11 cellular contexts compared by ENCODE assay signal in genomic region chr1:87958711-87959110, GRCh38.
A peak's percentile ranks its signal among the peaks of the same experiment; 100 is the strongest.
DNase-seq lines count a peak whose midpoint lies in the region; TF ChIP-seq lines count a peak whose summit lies in the region.
"Had no signal": no experiment of that assay in that cellular context is flagged by ENCODE, and none has a peak within 500 bp of the region (broad histone marks: within the 10 kb centered on the region; RNA-seq: fewer than 3 reads in every experiment).

No MANE protein-coding gene starts in this region.

- POLR2A ChIA-PET in GM10248 (lab: Yijun Ruan, JAX): no interaction called here

- H3K4me3 ChIP-seq in thyroid gland (replicated peaks in 1 of 3) (no peak overlapping the region), HAP-1 (no peak overlapping the region)
- H3K4me3 ChIP-seq: BLaER1 treated with 17β-estradiol and CSF1 and Interleukin-3, amounts not matched to agents 10 nM and 100 nM had no signal

- TF ChIP-seq CTCF in thyroid gland (IDR thresholded peaks at IDR 0.05): no peak
- no peak for TF ChIP-seq CTCF in GM10248 (IDR thresholded peaks at IDR 0.05; ENCODE audit: control extremely low read depth, extremely low read depth, low read depth, missing control alignments)

- H3K27ac ChIP-seq in thyroid gland: peak overlapping the region; percentile 68 to 69 (median 69)
- H3K27ac ChIP-seq: BLaER1 treated with 17β-estradiol and CSF1 and Interleukin-3, amounts not matched to agents 10 nM and 100 nM had no signal

- no peaks in the 10 kb centered on the region for H3K36me3 ChIP-seq in thyroid gland
- H3K36me3 ChIP-seq in HAP-1 (replicated peaks): no peaks in the 10 kb centered on the region
- H3K36me3 ChIP-seq: BLaER1 treated with 17β-estradiol and CSF1 and Interleukin-3, amounts not matched to agents 10 nM and 100 nM had no signal

- in situ Hi-C loops in G401 (cut with HindIII; ENCODE audit: low sequenced_read_pairs) (no loop called here), HAP-1 (cut with MboI; ENCODE audit: low sequenced_read_pairs) (loop anchor here (10.0 to 25.0 kb wide), 2 partner anchors 671 to 824 kb away; no protein-coding TSS in a partner anchor)

- WGBS in thyroid gland, 2 donors: 24 to 42% methylated on average over 1 of the region's 1 CpG

- H3K9me3 ChIP-seq in thyroid gland (no peaks in the 10 kb centered on the region), HAP-1 (no peaks in the 10 kb centered on the region)
- H3K9me3 ChIP-seq: BLaER1 treated with 17β-estradiol and CSF1 and Interleukin-3, amounts not matched to agents 10 nM and 100 nM had no signal

- H3K27me3 ChIP-seq in thyroid gland (no peaks in the 10 kb centered on the region), HAP-1 (ENCODE audit: low read depth) (no peaks in the 10 kb centered on the region; the same call in 1 of the 2 replicates)
- H3K27me3 ChIP-seq: BLaER1 treated with 17β-estradiol and CSF1 and Interleukin-3, amounts not matched to agents 10 nM and 100 nM had no signal

- CTCF ChIA-PET in GM10248 (lab: Yijun Ruan, JAX): interaction anchor here (1.2 to 2.7 kb wide), 2 partner anchors 9 to 666 kb away, joined by 4 to 7 read pairs; no protein-coding TSS in a partner anchor

- intact Hi-C loops in thyroid gland (cut with DNase I): loop anchor here (10.0 kb wide), 2 partner anchors 624 to 664 kb away; no protein-coding TSS in a partner anchor

- peaks cover 27 to 35% of the 10 kb centered on the region in 2 donors for H3K4me1 ChIP-seq in thyroid gland
- no peaks in the 10 kb centered on the region for H3K4me1 ChIP-seq in HAP-1
- H3K4me1 ChIP-seq: BLaER1 treated with 17β-estradiol and CSF1 and Interleukin-3, amounts not matched to agents 10 nM and 100 nM had no signal

- peak; percentile 65 for DNase-seq in G401 (ENCODE audit: low spot score)
- DNase-seq in NCI-H446 treated with DMSO at 0.1 percent for 48 hours (lab: John Stamatoyannopoulos, UW): peak; percentile 32
- peak; percentile 47 for DNase-seq in cerebellum (ENCODE audit: low spot score)
- no peak for DNase-seq in thyroid gland
- no peak for DNase-seq in HAP-1 (ENCODE audit: low spot score in 2 of 2)
- DNase-seq in globus pallidus (ENCODE audit: low spot score): no peak
- no peak for DNase-seq in GM10248 (ENCODE audit: extremely low spot score)
- DNase-seq: Calu3; CD8-positive, alpha-beta T cell; H9 had no signal

- no peak for TF ChIP-seq POLR2A in thyroid gland (IDR thresholded peaks at IDR 0.05)

Comparison
In these comparisons a context has a peak if more than half of its experiments do, and no peak if none do; other contexts are left out.
1. DNase-seq: peak in G401 (single experiment), NCI-H446 treated with DMSO at 0.1 percent for 48 hours (single experiment) and cerebellum (single experiment); none in thyroid gland (0 of 2), HAP-1 (0 of 2), globus pallidus (single experiment) and GM10248 (single experiment).